Comparison of ENCODE assay signal across 11 cellular contexts in genomic region chr19:46791944-46792343, GRCh38. TPM values are rescaled to one million over a fixed set of nuclear protein-coding genes. Genes with fewer than 3 reads are reported as not detected.
DNase-seq lines count a peak whose midpoint lies in the region; ATAC-seq and TF ChIP-seq lines count a peak whose summit lies in the region.
"Had no signal": no experiment of that assay in that cellular context is flagged by ENCODE, and none has a peak within 500 bp of the region (broad histone marks: within the 10 kb centered on the region; RNA-seq: fewer than 3 reads in every experiment).

No MANE protein-coding gene starts in this region.

- in situ Hi-C loops in gastrocnemius medialis (cut with MboI; ENCODE audit: low sequenced_read_pairs in 4 of 4), result no loop called here

- CTCF ChIA-PET in activated CD4-positive, alpha-beta memory T cell treated with anti-CD3 and anti-CD28 coated beads for 36 hours (lab: Charles Lee), result interaction anchor here (1.1 to 2.2 kb wide), 3 partner anchors 25 to 34 kb away, joined by 3 to 8 read pairs (median 4); no protein-coding TSS in a partner anchor

- no peaks in the 10 kb centered on the region for H3F3A ChIP-seq in Loucy (ENCODE audit: low read depth)

- DNase-seq in activated CD4-positive, alpha-beta T cell treated with anti-CD3 and anti-CD28 coated beads, Interleukin-2, amount 10 ng/mL, durations not matched to agents 24 days and 14 days, result peak; percentile 87
- DNase-seq in activated CD4-positive, alpha-beta T cell treated with anti-CD3 and anti-CD28 coated beads, Interleukin-2, amount 50 U/mL, for 48 hours, result no peak
- DNase-seq in activated CD4-positive, alpha-beta memory T cell treated with anti-CD3 and anti-CD28 coated beads for 36 hours, result peak; percentile 44
- no peak for DNase-seq in gastrocnemius medialis
- no peak for DNase-seq in NCI-H1694 treated with DMSO at 0.1 percent for 48 hours (lab: John Stamatoyannopoulos, UW)
- DNase-seq: foreskin fibroblast, NCI-H187, RPMI8226 had no signal

- intact Hi-C loops in activated CD4-positive, alpha-beta T cell treated with anti-CD3 and anti-CD28 coated beads, Interleukin-2, amount 10 ng/mL, durations not matched to agents 24 days and 14 days (cut with micrococcal nuclease), result no loop called here
- intact Hi-C loops in activated CD4-positive, alpha-beta memory T cell treated with anti-CD3 and anti-CD28 coated beads for 36 hours (cut with micrococcal nuclease), result no loop called here
- intact Hi-C loops in gastrocnemius medialis (cut with DNase I; ENCODE audit: low total_unique reads), result no loop called here

- no peaks in the 10 kb centered on the region for H3K27me3 Mint-ChIP-seq in activated CD4-positive, alpha-beta T cell treated with anti-CD3 and anti-CD28 coated beads, Interleukin-2, amount 10 ng/mL, durations not matched to agents 24 days and 14 days
- H3K27me3 Mint-ChIP-seq in activated CD4-positive, alpha-beta memory T cell treated with anti-CD3 and anti-CD28 coated beads for 36 hours, result no peaks in the 10 kb centered on the region
- H3K27me3 Mint-ChIP-seq in nephron (ENCODE audit: low read depth), result peaks cover 3% of the 10 kb centered on the region

- H3K4me2 ChIP-seq in Loucy (ENCODE audit: low read depth, low read length, poor library complexity, severe bottlenecking), result peak overlapping the region; percentile 80

- H2AFZ ChIP-seq in Loucy (ENCODE audit: low read length), result peak overlapping the region; percentile 73

- POLR2A ChIA-PET in activated CD4-positive, alpha-beta memory T cell treated with anti-CD3 and anti-CD28 coated beads for 36 hours (lab: Charles Lee), result no interaction called here

- H4K20me1 ChIP-seq in Loucy (ENCODE audit: insufficient read depth, low read length, poor library complexity, severe bottlenecking), result peaks cover 10% of the 10 kb centered on the region

- H3K9me3 ChIP-seq in Loucy (ENCODE audit: insufficient read depth, low read depth, low read length) (no peaks in the 10 kb centered on the region), gastrocnemius medialis (no peaks in the 10 kb centered on the region)

- TF ChIP-seq POLR2A in gastrocnemius medialis (IDR thresholded peaks at IDR 0.05), result no peak

- H3K27ac Mint-ChIP-seq in activated CD4-positive, alpha-beta T cell treated with anti-CD3 and anti-CD28 coated beads, Interleukin-2, amount 10 ng/mL, durations not matched to agents 24 days and 14 days, result peak overlapping the region; percentile 56
- peak overlapping the region; percentile 55 for H3K27ac Mint-ChIP-seq in activated CD4-positive, alpha-beta memory T cell treated with anti-CD3 and anti-CD28 coated beads for 36 hours
- H3K27ac Mint-ChIP-seq in nephron, result peak overlapping the region in 2 of 3 experiments; percentile 23 to 47

- peaks cover 4% of the 10 kb centered on the region for H3K36me3 Mint-ChIP-seq in activated CD4-positive, alpha-beta T cell treated with anti-CD3 and anti-CD28 coated beads, Interleukin-2, amount 10 ng/mL, durations not matched to agents 24 days and 14 days (ENCODE audit: low read depth)
- peaks cover 5% of the 10 kb centered on the region for H3K36me3 Mint-ChIP-seq in activated CD4-positive, alpha-beta memory T cell treated with anti-CD3 and anti-CD28 coated beads for 36 hours
- no peaks in the 10 kb centered on the region for H3K36me3 Mint-ChIP-seq in nephron (ENCODE audit: low read depth)

- no peak overlapping the region for H3K27ac ChIP-seq in gastrocnemius medialis

- no peaks in the 10 kb centered on the region for H3K9me3 Mint-ChIP-seq in activated CD4-positive, alpha-beta T cell treated with anti-CD3 and anti-CD28 coated beads, Interleukin-2, amount 10 ng/mL, durations not matched to agents 24 days and 14 days
- no peaks in the 10 kb centered on the region for H3K9me3 Mint-ChIP-seq in activated CD4-positive, alpha-beta memory T cell treated with anti-CD3 and anti-CD28 coated beads for 36 hours
- H3K9me3 Mint-ChIP-seq in nephron, result no peaks in the 10 kb centered on the region

- H3K36me3 ChIP-seq in Loucy (ENCODE audit: insufficient read depth, low read length), result no peaks in the 10 kb centered on the region
- H3K36me3 ChIP-seq in gastrocnemius medialis, result no peaks in the 10 kb centered on the region

- H3K4me1 ChIP-seq in Loucy (ENCODE audit: insufficient read depth, low read length, poor library complexity, severe bottlenecking) (peaks cover 31% of the 10 kb centered on the region), gastrocnemius medialis (peaks cover 5 to 8% of the 10 kb centered on the region in 2 donors)

- peak overlapping the region; percentile 69 for H3K9ac ChIP-seq in Loucy (ENCODE audit: low read depth, low read length, poor library complexity, severe bottlenecking)

- H3K27me3 ChIP-seq in Loucy (ENCODE audit: insufficient read depth, low read length, poor library complexity, severe bottlenecking) (peaks cover 5% of the 10 kb centered on the region), gastrocnemius medialis (peaks cover 9 to 16% (median 11%) of the 10 kb centered on the region in 3 donors)

- peak overlapping the region; percentile 32 for H3K4me3 ChIP-seq in Loucy (ENCODE audit: low read length, poor library complexity, severe bottlenecking)
- H3K4me3 ChIP-seq in gastrocnemius medialis, result no peak overlapping the region

- TF ChIP-seq CTCF in Loucy (conservative IDR thresholded peaks at IDR 0.05; ENCODE audit: low read length) (no peak), nephron (IDR thresholded peaks at IDR 0.05; ENCODE audit: unreplicated experiment in 3 of 3) (no peak), gastrocnemius medialis (IDR thresholded peaks at IDR 0.05 in 4 of 5, conservative IDR thresholded peaks at IDR 0.05 in 1 of 5) (no peak)

- H3K4me1 Mint-ChIP-seq in activated CD4-positive, alpha-beta T cell treated with anti-CD3 and anti-CD28 coated beads, Interleukin-2, amount 10 ng/mL, durations not matched to agents 24 days and 14 days, result peaks cover 28% of the 10 kb centered on the region
- H3K4me1 Mint-ChIP-seq in activated CD4-positive, alpha-beta memory T cell treated with anti-CD3 and anti-CD28 coated beads for 36 hours (ENCODE audit: low read depth), result peaks cover 24% of the 10 kb centered on the region
- peaks cover 26% of the 10 kb centered on the region for H3K4me1 Mint-ChIP-seq in nephron

- ATAC-seq in gastrocnemius medialis (no peak), GM21360 (IDR thresholded peaks at IDR 0.05; ENCODE audit: unreplicated experiment) (no peak)

- H3K4me3 Mint-ChIP-seq in activated CD4-positive, alpha-beta T cell treated with anti-CD3 and anti-CD28 coated beads, Interleukin-2, amount 10 ng/mL, durations not matched to agents 24 days and 14 days, result peak overlapping the region; percentile 57
- peak overlapping the region; percentile 9 for H3K4me3 Mint-ChIP-seq in activated CD4-positive, alpha-beta memory T cell treated with anti-CD3 and anti-CD28 coated beads for 36 hours
- no peak overlapping the region for H3K4me3 Mint-ChIP-seq in nephron

- H3K79me2 ChIP-seq in Loucy (ENCODE audit: insufficient read depth, low read length), result peaks cover 15% of the 10 kb centered on the region

- no peaks in the 10 kb centered on the region for H3K9me2 ChIP-seq in Loucy (replicated peaks; ENCODE audit: low read depth, low read length)

RNA-seq across cellular contexts. Expression of gene SLC1A5, which starts 3.5 kb away (rescaled TPM):
- total RNA-seq in activated CD4-positive, alpha-beta T cell treated with anti-CD3 and anti-CD28 coated beads, Interleukin-2, amount 10 ng/mL, durations not matched to agents 24 days and 14 days, result 220 and 224 TPM in 2 replicates
- 100 to 1,000 TPM; 202 to 205 TPM for total RNA-seq in activated CD4-positive, alpha-beta memory T cell treated with anti-CD3 and anti-CD28 coated beads for 36 hours
- 10 to 100 TPM in 3 of 4 donors, 1 to 10 TPM in 1; 7.6 to 18.5 (median 10.7) TPM for total RNA-seq in gastrocnemius medialis

RNA-seq across cellular contexts. Expression of gene STRN4, which starts 45.7 kb away (rescaled TPM):
- total RNA-seq in activated CD4-positive, alpha-beta T cell treated with anti-CD3 and anti-CD28 coated beads, Interleukin-2, amount 10 ng/mL, durations not matched to agents 24 days and 14 days, result 101 and 107 TPM in 2 replicates
- total RNA-seq in activated CD4-positive, alpha-beta memory T cell treated with anti-CD3 and anti-CD28 coated beads for 36 hours, result 10 to 100 TPM; 52.6 to 59.3 TPM
- total RNA-seq in gastrocnemius medialis, result 10 to 100 TPM; 45.5 to 75.7 (median 57.9) TPM

RNA-seq across cellular contexts. Expression of gene FKRP, which starts 46.1 kb away (rescaled TPM):
- 20.8 and 21.4 TPM in 2 replicates for total RNA-seq in activated CD4-positive, alpha-beta T cell treated with anti-CD3 and anti-CD28 coated beads, Interleukin-2, amount 10 ng/mL, durations not matched to agents 24 days and 14 days
- 10 to 100 TPM; 11.4 to 12.3 TPM for total RNA-seq in activated CD4-positive, alpha-beta memory T cell treated with anti-CD3 and anti-CD28 coated beads for 36 hours
- total RNA-seq in gastrocnemius medialis, result 10 to 100 TPM; 16.5 to 23.0 (median 18.9) TPM

RNA-seq across cellular contexts. Expression of gene AP2S1, which starts 58.7 kb away (rescaled TPM):
- 100 and 112 TPM in 2 replicates for total RNA-seq in activated CD4-positive, alpha-beta T cell treated with anti-CD3 and anti-CD28 coated beads, Interleukin-2, amount 10 ng/mL, durations not matched to agents 24 days and 14 days
- 100 to 1,000 TPM; 108 to 117 TPM for total RNA-seq in activated CD4-positive, alpha-beta memory T cell treated with anti-CD3 and anti-CD28 coated beads for 36 hours
- 10 to 100 TPM; 42.7 to 94.1 (median 64.9) TPM for total RNA-seq in gastrocnemius medialis

Comparison
In these comparisons a context has a peak if more than half of its experiments do, and no peak if none do; other contexts are left out.
1. DNase-seq: peak in activated CD4-positive, alpha-beta T cell treated with anti-CD3 and anti-CD28 coated beads, Interleukin-2, amount 10 ng/mL, durations not matched to agents 24 days and 14 days (single experiment) and activated CD4-positive, alpha-beta memory T cell treated with anti-CD3 and anti-CD28 coated beads for 36 hours (single experiment); none in activated CD4-positive, alpha-beta T cell treated with anti-CD3 and anti-CD28 coated beads, Interleukin-2, amount 50 U/mL, for 48 hours (0 of 2), gastrocnemius medialis (0 of 2) and NCI-H1694 treated with DMSO at 0.1 percent for 48 hours (single experiment).
2. H3K4me3 Mint-ChIP-seq: peak in activated CD4-positive, alpha-beta T cell treated with anti-CD3 and anti-CD28 coated beads, Interleukin-2, amount 10 ng/mL, durations not matched to agents 24 days and 14 days (single experiment) and activated CD4-positive, alpha-beta memory T cell treated with anti-CD3 and anti-CD28 coated beads for 36 hours (single experiment); none in nephron (0 of 3).
3. RNA of gene SLC1A5, which starts 3.5 kb away (total RNA-seq): 220 to 224 TPM in activated CD4-positive, alpha-beta T cell treated with anti-CD3 and anti-CD28 coated beads, Interleukin-2, amount 10 ng/mL, durations not matched to agents 24 days and 14 days and 202 to 205 TPM in activated CD4-positive, alpha-beta memory T cell treated with anti-CD3 and anti-CD28 coated beads for 36 hours; 7.6 to 18.5 TPM in gastrocnemius medialis; every median in the first group is over 10 times any median in the second.
4. Peak in every context shown above with its lines, with median percentiles within 50 percentile points of each other: H3K27ac Mint-ChIP-seq.